Comparison of ENCODE assay signal across 15 cellular contexts in genomic region chr6:24394777-24395437, GRCh38. TPM values are rescaled to one million over a fixed set of nuclear protein-coding genes. Genes with fewer than 3 reads are reported as not detected.
DNase-seq lines count a peak whose midpoint lies in the region; ATAC-seq and TF ChIP-seq lines count a peak whose summit lies in the region.
"Had no signal": no experiment of that assay in that cellular context is flagged by ENCODE, and none has a peak within 500 bp of the region (broad histone marks: within the 10 kb centered on the region; RNA-seq: fewer than 3 reads in every experiment).

No MANE protein-coding gene starts in this region.

- H3K27me3 Mint-ChIP-seq in naive thymus-derived CD4-positive, alpha-beta T cell: peaks cover 22 to 48% (median 38%) of the 10 kb centered on the region in 5 donors
- H3K27me3 Mint-ChIP-seq in activated CD8-positive, alpha-beta memory T cell treated with anti-CD3 and anti-CD28 coated beads, Interleukin-2, amount 10 ng/mL, durations not matched to agents 7 days and 5 days: peaks cover 22% of the 10 kb centered on the region

- ATAC-seq in naive thymus-derived CD4-positive, alpha-beta T cell: peak; percentile 24
- no peak for ATAC-seq in activated CD8-positive, alpha-beta memory T cell treated with anti-CD3 and anti-CD28 coated beads, Interleukin-2, amount 10 ng/mL, durations not matched to agents 7 days and 5 days

- POLR2A ChIA-PET in naive thymus-derived CD4-positive, alpha-beta T cell (lab: Charles Lee): no interaction called here

- no peak overlapping the region for H3K4me3 ChIP-seq in choroid plexus epithelial cell (ENCODE audit: low read depth, low read length)
- H3K4me3 ChIP-seq in naive thymus-derived CD4-positive, alpha-beta T cell (ENCODE audit: low read length): no peak overlapping the region
- H3K4me3 ChIP-seq: adrenal gland had no signal

- peaks cover 0 to 14% (median 6%) of the 10 kb centered on the region in 11 donors for H3K9me3 Mint-ChIP-seq in naive thymus-derived CD4-positive, alpha-beta T cell
- no peaks in the 10 kb centered on the region for H3K9me3 Mint-ChIP-seq in activated CD8-positive, alpha-beta memory T cell treated with anti-CD3 and anti-CD28 coated beads, Interleukin-2, amount 10 ng/mL, durations not matched to agents 7 days and 5 days (ENCODE audit: low read depth)

- CTCF ChIA-PET in naive thymus-derived CD4-positive, alpha-beta T cell (lab: Charles Lee): no interaction called here
- CTCF ChIA-PET in activated CD8-positive, alpha-beta memory T cell treated with anti-CD3 and anti-CD28 coated beads, Interleukin-2, amount 10 ng/mL, durations not matched to agents 7 days and 5 days (lab: Charles Lee): no interaction called here

- no peaks in the 10 kb centered on the region for H3K27me3 ChIP-seq in naive thymus-derived CD4-positive, alpha-beta T cell (ENCODE audit: control insufficient read depth in 2 of 2, insufficient read depth in 2 of 2, low read length in 2 of 2)

- no peak for TF ChIP-seq CTCF in choroid plexus epithelial cell (conservative IDR thresholded peaks at IDR 0.05; ENCODE audit: low read depth, low read length)

- H3K36me3 Mint-ChIP-seq in naive thymus-derived CD4-positive, alpha-beta T cell: peaks cover 0 to 5% (median 0%) of the 10 kb centered on the region in 5 donors
- no peaks in the 10 kb centered on the region for H3K36me3 Mint-ChIP-seq in activated CD8-positive, alpha-beta memory T cell treated with anti-CD3 and anti-CD28 coated beads, Interleukin-2, amount 10 ng/mL, durations not matched to agents 7 days and 5 days

- peaks cover 0 to 6% (median 0%) of the 10 kb centered on the region in 3 experiments for H3K9me3 ChIP-seq in naive thymus-derived CD4-positive, alpha-beta T cell (ENCODE audit: control insufficient read depth in 2 of 3, low read length in 3 of 3)
- H3K9me3 ChIP-seq: adrenal gland had no signal

- intact Hi-C loops in naive thymus-derived CD4-positive, alpha-beta T cell (cut with micrococcal nuclease): no loop called here

- peak overlapping the region in 1 of 9 donors; percentile 51 for H3K27ac Mint-ChIP-seq in naive thymus-derived CD4-positive, alpha-beta T cell
- no peak overlapping the region for H3K27ac Mint-ChIP-seq in activated CD8-positive, alpha-beta memory T cell treated with anti-CD3 and anti-CD28 coated beads, Interleukin-2, amount 10 ng/mL, durations not matched to agents 7 days and 5 days

- no peak overlapping the region for H3K4me3 Mint-ChIP-seq in naive thymus-derived CD4-positive, alpha-beta T cell
- H3K4me3 Mint-ChIP-seq in activated CD8-positive, alpha-beta memory T cell treated with anti-CD3 and anti-CD28 coated beads, Interleukin-2, amount 10 ng/mL, durations not matched to agents 7 days and 5 days: no peak overlapping the region
- H3K4me3 Mint-ChIP-seq: CD8-positive, alpha-beta memory T cell had no signal

- H3K4me1 Mint-ChIP-seq in naive thymus-derived CD4-positive, alpha-beta T cell: peaks cover 0 to 5% (median 0%) of the 10 kb centered on the region in 7 donors
- H3K4me1 Mint-ChIP-seq in activated CD8-positive, alpha-beta memory T cell treated with anti-CD3 and anti-CD28 coated beads, Interleukin-2, amount 10 ng/mL, durations not matched to agents 7 days and 5 days: no peaks in the 10 kb centered on the region
- H3K4me1 Mint-ChIP-seq: CD8-positive, alpha-beta memory T cell had no signal

- no peaks in the 10 kb centered on the region for H3K4me1 ChIP-seq in naive thymus-derived CD4-positive, alpha-beta T cell (ENCODE audit: control insufficient read depth in 2 of 2, insufficient read depth in 2 of 2, low read length in 2 of 2)
- H3K4me1 ChIP-seq: adrenal gland had no signal

- H3K27ac ChIP-seq in naive thymus-derived CD4-positive, alpha-beta T cell (ENCODE audit: low read depth, low read length): no peak overlapping the region
- H3K27ac ChIP-seq: adrenal gland, KMS-11 had no signal

- H3K36me3 ChIP-seq in naive thymus-derived CD4-positive, alpha-beta T cell (ENCODE audit: control insufficient read depth in 2 of 3, insufficient read depth in 3 of 3, low read length in 3 of 3): no peaks in the 10 kb centered on the region
- H3K36me3 ChIP-seq: adrenal gland had no signal

- DNase-seq in CD1c-positive myeloid dendritic cell (ENCODE audit: extremely low spot score) (peak; percentile 79), NCI-H460 (ENCODE audit: extremely low read depth, low read depth) (peak; percentile 6), choroid plexus epithelial cell (ENCODE audit: low read depth) (peak; percentile 94), DMS79 treated with DMSO at 0.1 percent for 48 hours (lab: John Stamatoyannopoulos, UW) (no peak), NCI-H1436 treated with DMSO at 0.1 percent for 48 hours (lab: John Stamatoyannopoulos, UW) (no peak)
- no peak for DNase-seq in naive thymus-derived CD4-positive, alpha-beta T cell
- no peak for DNase-seq in central memory CD4-positive, alpha-beta T cell
- no peak for DNase-seq in activated CD8-positive, alpha-beta memory T cell treated with anti-CD3 and anti-CD28 coated beads, Interleukin-2, amount 10 ng/mL, durations not matched to agents 7 days and 5 days
- DNase-seq: adrenal gland; CD8-positive, alpha-beta memory T cell; glutamatergic neuron; NCI-H69; substantia nigra had no signal

RNA-seq across cellular contexts. Expression of gene MRS2, which starts 7.8 kb away (rescaled TPM):
- total RNA-seq in NCI-H460 (2014; rRNA removed; shearing (Covaris generic)): 17.8 and 19.3 TPM in 2 replicates
- 34.3 and 35.7 TPM in 2 replicates for polyA plus RNA-seq in NCI-H460 (2014; cell fraction: nucleus; rRNA removed)
- total RNA-seq in naive thymus-derived CD4-positive, alpha-beta T cell: 10 to 100 TPM in 4 of 5 experiments, 1 to 10 TPM in 1; 6.7 to 28.0 (median 23.1) TPM
- 10 to 100 TPM; 14.4 to 19.3 TPM for polyA plus RNA-seq in naive thymus-derived CD4-positive, alpha-beta T cell
- 10 to 100 TPM; 18.4 to 22.1 TPM for total RNA-seq in activated CD8-positive, alpha-beta memory T cell treated with anti-CD3 and anti-CD28 coated beads, Interleukin-2, amount 10 ng/mL, durations not matched to agents 7 days and 5 days

RNA-seq across cellular contexts. Expression of gene DCDC2, which starts 37.0 kb away (rescaled TPM):
- total RNA-seq in NCI-H460 (2014; rRNA removed; shearing (Covaris generic)): 0.05 TPM in 1 of 2 replicates, not detected in the other
- not detected in 2 replicates for polyA plus RNA-seq in NCI-H460 (2014; cell fraction: nucleus; rRNA removed)
- total RNA-seq in naive thymus-derived CD4-positive, alpha-beta T cell: under 1 TPM in 2 of 5 experiments, not detected in 3; 0.24 to 0.92 TPM
- polyA plus RNA-seq in naive thymus-derived CD4-positive, alpha-beta T cell: not detected
- not detected for total RNA-seq in activated CD8-positive, alpha-beta memory T cell treated with anti-CD3 and anti-CD28 coated beads, Interleukin-2, amount 10 ng/mL, durations not matched to agents 7 days and 5 days
- total RNA-seq: CD8-positive, alpha-beta memory T cell; T-helper 2 cell treated with Interferon-gamma antibody and Interleukin-4, amounts not matched to agents 100 ng/mL and 5 ng/mL, for 36 hours had no signal
- polyA plus RNA-seq: CD8-positive, alpha-beta memory T cell had no signal

Comparison
In these comparisons a context has a peak if more than half of its experiments do, and no peak if none do; other contexts are left out.
1. DNase-seq: peak in CD1c-positive myeloid dendritic cell (single experiment), NCI-H460 (single experiment) and choroid plexus epithelial cell (single experiment); none in naive thymus-derived CD4-positive, alpha-beta T cell (0 of 9), central memory CD4-positive, alpha-beta T cell (single experiment), DMS79 treated with DMSO at 0.1 percent for 48 hours (single experiment), NCI-H1436 treated with DMSO at 0.1 percent for 48 hours (single experiment) and activated CD8-positive, alpha-beta memory T cell treated with anti-CD3 and anti-CD28 coated beads, Interleukin-2, amount 10 ng/mL, durations not matched to agents 7 days and 5 days (single experiment).